Comparison of ENCODE assay signal across 15 cellular contexts in genomic region chr17:43438626-43439529, GRCh38. TPM values are rescaled to one million over a fixed set of nuclear protein-coding genes. Genes with fewer than 3 reads are reported as not detected.
DNase-seq lines count a peak whose midpoint lies in the region; ATAC-seq and TF ChIP-seq lines count a peak whose summit lies in the region.
"Had no signal": no experiment of that assay in that cellular context is flagged by ENCODE, and none has a peak within 500 bp of the region (broad histone marks: within the 10 kb centered on the region; RNA-seq: fewer than 3 reads in every experiment).

No MANE protein-coding gene starts in this region.

- H3K9me3 ChIP-seq in heart right ventricle (no peaks in the 10 kb centered on the region), ectodermal cell (ENCODE audit: control insufficient read depth, low read length) (no peaks in the 10 kb centered on the region)

- TF ChIP-seq CTCF in heart right ventricle (IDR thresholded peaks at IDR 0.05) (no peak), foreskin fibroblast (IDR thresholded peaks at IDR 0.05; ENCODE audit: low read depth, low read length) (no peak), type B pancreatic cell (conservative IDR thresholded peaks at IDR 0.05) (no peak)

- no peak overlapping the region for H3K4me3 Mint-ChIP-seq in type B pancreatic cell
- H3K4me3 Mint-ChIP-seq: CD4-positive, CD25-positive, alpha-beta regulatory T cell; naive B cell; T-helper 2 cell treated with Interferon-gamma antibody and Interleukin-4, amounts not matched to agents 5 μg/mL and 100 μg/mL, for 36 hours had no signal

- intact Hi-C loops in Right ventricle myocardium inferior (cut with DNase I), result no loop called here
- intact Hi-C loops in heart right ventricle (cut with DNase I), result no loop called here

- 67 to 69% methylated on average over 7 of the region's 7 CpGs for WGBS in heart right ventricle, 2 donors
- 69 to 71% methylated on average over 7 of the region's 7 CpGs for WGBS in ectodermal cell, 2 experiments

- H3K9me3 Mint-ChIP-seq in type B pancreatic cell, result no peaks in the 10 kb centered on the region
- H3K9me3 Mint-ChIP-seq: T-helper 2 cell treated with Interferon-gamma antibody and Interleukin-4, amounts not matched to agents 5 μg/mL and 100 μg/mL, for 36 hours had no signal

- no peaks in the 10 kb centered on the region for H3K27me3 Mint-ChIP-seq in type B pancreatic cell

- peaks cover 6% of the 10 kb centered on the region for H3K4me1 Mint-ChIP-seq in type B pancreatic cell (ENCODE audit: unreplicated experiment)
- H3K4me1 Mint-ChIP-seq: CD4-positive, CD25-positive, alpha-beta regulatory T cell; naive B cell had no signal

- no peak overlapping the region for H3K4me3 ChIP-seq in heart right ventricle
- H3K4me3 ChIP-seq in ectodermal cell (ENCODE audit: insufficient read depth, low read depth, low read length), result no peak overlapping the region
- no peak overlapping the region for H3K4me3 ChIP-seq in foreskin fibroblast (ENCODE audit: low read depth in 1 of 2, low read length in 2 of 2)

- H3K27me3 ChIP-seq in heart right ventricle (peaks cover 0 to 4% (median 0%) of the 10 kb centered on the region in 7 donors), ectodermal cell (ENCODE audit: control insufficient read depth, insufficient read depth, low read length, poor library complexity, severe bottlenecking) (no peaks in the 10 kb centered on the region)

- DNase-seq in Right ventricle myocardium inferior (ENCODE audit: missing footprints) (no peak), heart right ventricle (no peak), NCI-H2171 (lab: John Stamatoyannopoulos, UW) (peak; percentile 51), retina (peak; percentile 9), foreskin fibroblast (no peak), type B pancreatic cell (ENCODE audit: extremely low spot score, unreplicated experiment) (no peak)
- DNase-seq in stimulated activated CD4-positive, alpha-beta T cell treated with anti-CD3 and anti-CD28 coated beads, Interleukin-4, amount 100 ng/mL, for 4 hours, result no peak
- DNase-seq: activated CD4-positive, CD25-positive, alpha-beta regulatory T cell treated with anti-CD3 and anti-CD28 coated beads, Interleukin-2, amount 50 U/mL, for 72 hours; CD4-positive, CD25-positive, alpha-beta regulatory T cell; Kasumi-1; naive B cell; NCI-H2029 treated with DMSO at 0.1 percent for 48 hours; stimulated activated naive CD8-positive, alpha-beta T cell treated with anti-CD3 and anti-CD28 coated beads, Interleukin-15, Interleukin-2, amounts not matched to agents 100 U/mL and 50 U/mL, for 24 hours had no signal

- ATAC-seq in Right ventricle myocardium inferior, result peak; percentile 50
- ATAC-seq in heart right ventricle, result no peak
- ATAC-seq: stimulated activated naive CD8-positive, alpha-beta T cell treated with anti-CD3 and anti-CD28 coated beads, Interleukin-15, Interleukin-2, amounts not matched to agents 100 U/mL and 50 U/mL, for 24 hours had no signal

- H3K27ac ChIP-seq in heart right ventricle (no peak overlapping the region), ectodermal cell (ENCODE audit: insufficient read depth, low read depth, low read length, poor library complexity, severe bottlenecking) (peak overlapping the region; percentile 64)

- H3K4me1 ChIP-seq in heart right ventricle (no peaks in the 10 kb centered on the region), ectodermal cell (ENCODE audit: control insufficient read depth, insufficient read depth, low read length) (peaks cover 9% of the 10 kb centered on the region)

- H3K36me3 ChIP-seq in heart right ventricle (no peaks in the 10 kb centered on the region), ectodermal cell (ENCODE audit: control insufficient read depth, insufficient read depth, low read length) (no peaks in the 10 kb centered on the region)

- H3K36me3 Mint-ChIP-seq in type B pancreatic cell, result no peaks in the 10 kb centered on the region
- H3K36me3 Mint-ChIP-seq: CD4-positive, CD25-positive, alpha-beta regulatory T cell; naive B cell had no signal

- no peak overlapping the region for H3K27ac Mint-ChIP-seq in type B pancreatic cell
- H3K27ac Mint-ChIP-seq: CD4-positive, CD25-positive, alpha-beta regulatory T cell; naive B cell; T-helper 2 cell treated with Interferon-gamma antibody and Interleukin-4, amounts not matched to agents 5 μg/mL and 100 μg/mL, for 36 hours had no signal

RNA-seq across cellular contexts. Expression of gene ARL4D, which starts 40.1 kb away (rescaled TPM):
- total RNA-seq in Right ventricle myocardium inferior (8.4 TPM), heart right ventricle (1 to 10 TPM; 2.5 to 6.9 (median 3.9) TPM), type B pancreatic cell (ENCODE audit: low replicate concordance) (8.3 and 9.9 TPM in 2 replicates)
- 10 to 100 TPM in 1 of 2 donors, 1 to 10 TPM in 1; 7.8 to 13.5 TPM for polyA plus RNA-seq in heart right ventricle
- 11.1 TPM for polyA plus RNA-seq in ectodermal cell (2013, experiment 1 of 4)
- polyA plus RNA-seq in ectodermal cell (2013, experiment 2 of 4), result 12.0 TPM
- 13.9 TPM for polyA plus RNA-seq in ectodermal cell (2013, experiment 3 of 4)
- 12.9 TPM for polyA plus RNA-seq in ectodermal cell (2013, experiment 4 of 4)

RNA-seq across cellular contexts. Expression of gene DHX8, which starts 44.9 kb away (rescaled TPM):
- 22.3 TPM for total RNA-seq in Right ventricle myocardium inferior
- 10 to 100 TPM; 22.4 to 42.0 (median 29.0) TPM for total RNA-seq in heart right ventricle
- polyA plus RNA-seq in heart right ventricle, result 10 to 100 TPM; 19.2 to 24.8 TPM
- 52.2 TPM for polyA plus RNA-seq in ectodermal cell (2013, experiment 1 of 4)
- polyA plus RNA-seq in ectodermal cell (2013, experiment 2 of 4), result 56.5 TPM
- 29.1 TPM for polyA plus RNA-seq in ectodermal cell (2013, experiment 3 of 4)
- polyA plus RNA-seq in ectodermal cell (2013, experiment 4 of 4), result 34.0 TPM
- 50.1 and 56.8 TPM in 2 replicates for total RNA-seq in type B pancreatic cell (ENCODE audit: low replicate concordance)

Comparison
In these comparisons a context has a peak if more than half of its experiments do, and no peak if none do; other contexts are left out.
1. DNase-seq: peak in NCI-H2171 (single experiment) and retina (single experiment); none in Right ventricle myocardium inferior (single experiment), heart right ventricle (0 of 2), stimulated activated CD4-positive, alpha-beta T cell treated with anti-CD3 and anti-CD28 coated beads, Interleukin-4, amount 100 ng/mL, for 4 hours (0 of 2), foreskin fibroblast (0 of 2) and type B pancreatic cell (single experiment).